ENCODE assay signal across 23 cellular contexts in the genomic region with DNA sequence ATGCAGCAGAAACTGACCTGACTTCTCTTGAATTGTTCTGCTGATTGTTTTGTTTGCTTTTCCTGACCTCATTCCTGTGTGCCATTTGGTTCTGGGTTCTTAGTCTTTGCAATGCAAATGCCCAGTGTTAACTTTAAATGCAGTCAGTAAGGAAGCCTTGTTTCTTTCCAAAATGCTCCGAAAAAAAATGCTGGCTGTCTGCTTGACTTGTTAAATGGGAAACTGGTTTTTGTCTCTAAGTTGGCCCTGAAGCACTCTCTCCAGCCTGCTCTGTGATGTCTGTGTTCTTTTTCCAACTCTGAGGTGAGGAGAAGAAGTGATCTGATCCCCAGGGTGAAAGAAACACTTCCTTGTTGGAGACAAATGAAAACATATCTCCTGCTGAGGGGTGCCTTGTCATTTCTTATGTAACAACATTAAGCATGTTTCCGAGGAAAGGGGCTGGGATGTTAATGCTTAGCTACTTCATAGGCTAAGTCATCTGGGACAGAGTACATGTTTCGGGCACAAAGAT.
DNase-seq lines count a peak whose midpoint lies in the region; ATAC-seq and TF ChIP-seq lines count a peak whose summit lies in the region.
"Had no signal": no experiment of that assay in that cellular context is flagged by ENCODE, and none has a peak within 500 bp of the region (broad histone marks: within the 10 kb centered on the region; RNA-seq: fewer than 3 reads in every experiment).

No MANE protein-coding gene starts in this region.

- TF ChIP-seq CTCF in mammary epithelial cell (conservative IDR thresholded peaks at IDR 0.05 in 1 of 2, IDR thresholded peaks at IDR 0.05 in 1 of 2; ENCODE audit: extremely low read depth in 1 of 2, insufficient read depth in 1 of 2, low read depth in 1 of 2, low read length in 2 of 2) = no peak
- TF ChIP-seq CTCF in MCF 10A (IDR thresholded peaks at IDR 0.05; ENCODE audit: unreplicated experiment) = no peak
- TF ChIP-seq CTCF in endodermal cell (conservative IDR thresholded peaks at IDR 0.05) = no peak
- no peak for TF ChIP-seq CTCF in A673 (conservative IDR thresholded peaks at IDR 0.05; ENCODE audit: low read depth, low read length)

- H3K36me3 ChIP-seq in mammary epithelial cell (ENCODE audit: insufficient read depth, low read length) (no peaks in the 10 kb centered on the region), endodermal cell (ENCODE audit: control insufficient read depth, insufficient read depth, low read length) (no peaks in the 10 kb centered on the region), mesendoderm (ENCODE audit: control insufficient read depth, insufficient read depth, low read length) (no peaks in the 10 kb centered on the region), A673 (ENCODE audit: insufficient read depth, low read length, poor library complexity, severe bottlenecking) (no peaks in the 10 kb centered on the region)
- H3K36me3 ChIP-seq: BLaER1 treated with 17β-estradiol and CSF1 and Interleukin-3, amounts not matched to agents 10 nM and 100 nM had no signal

- H3K9ac ChIP-seq in mammary epithelial cell (ENCODE audit: insufficient read depth, low read length) (no peak overlapping the region), endodermal cell (ENCODE audit: extremely low read depth, low read length, poor library complexity, severe bottlenecking) (no peak overlapping the region), mesendoderm (ENCODE audit: low read length) (no peak overlapping the region)
- H3K9ac ChIP-seq: BLaER1 treated with 17β-estradiol and CSF1 and Interleukin-3, amounts not matched to agents 10 nM and 100 nM had no signal

- peaks cover 2% of the 10 kb centered on the region for H3K27me3 ChIP-seq in mammary epithelial cell (ENCODE audit: insufficient read depth, low read length)
- no peaks in the 10 kb centered on the region for H3K27me3 ChIP-seq in endodermal cell (ENCODE audit: control insufficient read depth, insufficient read depth, low read length, poor library complexity, severe bottlenecking)
- H3K27me3 ChIP-seq in mesendoderm (ENCODE audit: insufficient read depth, low read length, poor library complexity) = no peaks in the 10 kb centered on the region
- no peaks in the 10 kb centered on the region for H3K27me3 ChIP-seq in A673 (replicated peaks; ENCODE audit: insufficient read depth, low read depth, low read length, poor library complexity)
- H3K27me3 ChIP-seq: BLaER1 treated with 17β-estradiol and CSF1 and Interleukin-3, amounts not matched to agents 10 nM and 100 nM; dorsolateral prefrontal cortex had no signal

- H3K36me3 Mint-ChIP-seq in MCF 10A (ENCODE audit: insufficient read depth, unreplicated experiment) (no peaks in the 10 kb centered on the region), endodermal cell (ENCODE audit: low read depth) (no peaks in the 10 kb centered on the region)
- H3K36me3 Mint-ChIP-seq: T-cell had no signal

- dilution Hi-C loops in mammary epithelial cell (cut with HindIII; ENCODE audit: low sequenced_read_pairs) = no loop called here

- peak overlapping the region; percentile 3 for H3K4ac ChIP-seq in mesendoderm (ENCODE audit: low read depth, low read length)

- H3K9me3 ChIP-seq in mammary epithelial cell (replicated peaks; ENCODE audit: insufficient read depth, low read length) (no peaks in the 10 kb centered on the region), endodermal cell (ENCODE audit: control insufficient read depth, low read length) (no peaks in the 10 kb centered on the region), A673 (ENCODE audit: low read depth, low read length, poor library complexity, severe bottlenecking) (no peaks in the 10 kb centered on the region)
- H3K9me3 ChIP-seq: BLaER1 treated with 17β-estradiol and CSF1 and Interleukin-3, amounts not matched to agents 10 nM and 100 nM; psoas muscle had no signal

- no peak overlapping the region for H2BK120ac ChIP-seq in mesendoderm (ENCODE audit: low read depth, low read length)

- H3K4me3 Mint-ChIP-seq in MCF 10A (ENCODE audit: unreplicated experiment) (no peak overlapping the region), endodermal cell (peak overlapping the region; percentile 10)
- H3K4me3 Mint-ChIP-seq: T-cell had no signal

- peak overlapping the region; percentile 47 for H3K18ac ChIP-seq in mesendoderm (ENCODE audit: low read length)

- peak overlapping the region; percentile 15 for H2AFZ ChIP-seq in mammary epithelial cell (ENCODE audit: low read depth, low read length)

- H3K79me2 ChIP-seq in mammary epithelial cell (ENCODE audit: insufficient read depth, low read length) = no peaks in the 10 kb centered on the region
- no peaks in the 10 kb centered on the region for H3K79me2 ChIP-seq in mesendoderm (ENCODE audit: control insufficient read depth, insufficient read depth, low read length)

- 22% methylated on average over 3 of the region's 3 CpGs for WGBS in mammary epithelial cell (ENCODE audit: low coverage, missing lambda C conversion rate)
- 10 to 35% methylated on average over 1 to 3 of the region's 3 CpGs for WGBS in endodermal cell (ENCODE audit: insufficient coverage in 1 of 2, insufficient read length in 1 of 2), 2 experiments
- WGBS in mesendoderm (ENCODE audit: extremely low coverage, insufficient coverage, low lambda C conversion rate) = no CpG with 5 or more reads among the region's 3 CpGs

- no peak overlapping the region for H3K23ac ChIP-seq in mesendoderm (ENCODE audit: low read length)

- H3K4me1 Mint-ChIP-seq in MCF 10A (ENCODE audit: insufficient read depth, unreplicated experiment) = no peaks in the 10 kb centered on the region
- peaks cover 30% of the 10 kb centered on the region for H3K4me1 Mint-ChIP-seq in endodermal cell
- H3K4me1 Mint-ChIP-seq: T-cell had no signal

- H2BK5ac ChIP-seq in mesendoderm (ENCODE audit: low read length) = peak overlapping the region; percentile 39

- H3K9me3 Mint-ChIP-seq in MCF 10A (ENCODE audit: unreplicated experiment) = no peaks in the 10 kb centered on the region
- no peaks in the 10 kb centered on the region for H3K9me3 Mint-ChIP-seq in endodermal cell

- H3K27ac ChIP-seq in mammary epithelial cell (ENCODE audit: insufficient read depth, low read depth, low read length) = no peak overlapping the region
- H3K27ac ChIP-seq in endodermal cell (ENCODE audit: low read depth, low read length) = no peak overlapping the region
- peak overlapping the region; percentile 84 for H3K27ac ChIP-seq in mesendoderm (ENCODE audit: low read depth, low read length)
- H3K27ac ChIP-seq in A673 (ENCODE audit: low read depth, low read length, poor library complexity, severe bottlenecking) = no peak overlapping the region
- H3K27ac ChIP-seq: dorsolateral prefrontal cortex, psoas muscle, skin epidermis had no signal

- H4K20me1 ChIP-seq in mammary epithelial cell (ENCODE audit: insufficient read depth, low read length) = no peaks in the 10 kb centered on the region
- H4K20me1 ChIP-seq: BLaER1 treated with 17β-estradiol and CSF1 and Interleukin-3, amounts not matched to agents 10 nM and 100 nM had no signal

- H3K27ac Mint-ChIP-seq in MCF 10A (ENCODE audit: low read depth, unreplicated experiment) (no peak overlapping the region), endodermal cell (peak overlapping the region; percentile 85)
- H3K27ac Mint-ChIP-seq: T-cell had no signal

- no peak overlapping the region for H2AK5ac ChIP-seq in mesendoderm (ENCODE audit: low read length)

- H4K5ac ChIP-seq in mesendoderm (ENCODE audit: low read length) = peak overlapping the region; percentile 21

- H3K4me1 ChIP-seq in mammary epithelial cell (ENCODE audit: insufficient read depth, low read length) (no peaks in the 10 kb centered on the region), endodermal cell (ENCODE audit: control insufficient read depth, insufficient read depth, low read length) (peaks cover 5% of the 10 kb centered on the region), mesendoderm (ENCODE audit: control insufficient read depth, low read depth, low read length) (peaks cover 5% of the 10 kb centered on the region), A673 (ENCODE audit: insufficient read depth, low read length, poor library complexity, severe bottlenecking) (peaks cover 52% of the 10 kb centered on the region)
- H3K4me1 ChIP-seq: psoas muscle had no signal

- CTCF ChIA-PET in mammary epithelial cell (lab: Charles Lee; ENCODE audit: low non-redundant PET) = no interaction called here
- CTCF ChIA-PET in MCF 10A (lab: Yijun Ruan, JAX) = interaction anchor here (0.6 to 2.6 kb wide), 5 partner anchors 12 to 264 kb away, joined by 3 to 14 read pairs (median 3); no protein-coding TSS in a partner anchor
- CTCF ChIA-PET in A673 (lab: Charles Lee) = no interaction called here

- no peak for ATAC-seq in HG02588 (IDR thresholded peaks at IDR 0.05; ENCODE audit: unreplicated experiment)
- ATAC-seq: psoas muscle, Right ventricle myocardium inferior, T-cell had no signal

- peak overlapping the region; percentile 19 for H3K56ac ChIP-seq in mesendoderm (ENCODE audit: low read length)

- POLR2A ChIA-PET in MCF 10A (lab: Yijun Ruan, JAX) = no interaction called here
- POLR2A ChIA-PET in A673 (lab: Charles Lee; ENCODE audit: low non-redundant PET) = no interaction called here

- H3K4me3 ChIP-seq in mammary epithelial cell (replicated peaks in 1 of 3; ENCODE audit: insufficient read depth in 1 of 3, low read depth in 2 of 3, low read length in 3 of 3) = no peak overlapping the region
- H3K4me3 ChIP-seq in endodermal cell (ENCODE audit: low read length) = no peak overlapping the region
- no peak overlapping the region for H3K4me3 ChIP-seq in mesendoderm (ENCODE audit: low read length)
- H3K4me3 ChIP-seq in A673 (ENCODE audit: low read depth, low read length, poor library complexity, severe bottlenecking) = no peak overlapping the region
- H3K4me3 ChIP-seq: BLaER1 treated with 17β-estradiol and CSF1 and Interleukin-3, amounts not matched to agents 10 nM and 100 nM; dorsolateral prefrontal cortex; psoas muscle; skin epidermis had no signal

- no peak for DNase-seq in mammary epithelial cell
- DNase-seq in MCF 10A (ENCODE audit: unreplicated experiment) = no peak
- DNase-seq in endodermal cell = peak; percentile 72
- DNase-seq in mesendoderm = peak; percentile 82
- no peak for DNase-seq in activated naive CD4-positive, alpha-beta T cell (lab: John Stamatoyannopoulos, UW)
- no peak for DNase-seq in A673 (ENCODE audit: low spot score)
- DNase-seq in stimulated activated naive CD4-positive, alpha-beta T cell treated with Interleukin-2 at 50 U/mL for 16 hours (lab: John Stamatoyannopoulos, UW) = no peak
- DNase-seq: activated CD4-positive, alpha-beta T cell treated with anti-CD3 and anti-CD28 coated beads, Interleukin-2, amount 50 U/mL, for 4 hours; activated gamma-delta T cell treated with Interleukin-2 at 50 U/mL for 16 hours; amygdala; caudate nucleus; dorsolateral prefrontal cortex; erythroblast; Karpas-422; NCI-H1092; NCI-H2081 treated with DMSO at 0.1 percent for 48 hours; psoas muscle; stimulated activated CD4-positive, alpha-beta T cell treated with anti-CD3 and anti-CD28 coated beads, Interleukin-4, amount 100 ng/mL, for 24 hours; T-cell had no signal

- in situ Hi-C loops in mammary epithelial cell (cut with MboI; ENCODE audit: low sequenced_read_pairs in 2 of 2) = loop anchor here (5.0 to 10.0 kb wide), 2 partner anchors 92 to 94 kb away; no protein-coding TSS in a partner anchor

- no peaks in the 10 kb centered on the region for H3K79me1 ChIP-seq in mesendoderm (ENCODE audit: low read length)

- BruUV-seq in mammary epithelial cell (replicated peaks; lab: Mats Ljungman, UMichigan) (no TSS peak), MCF 10A (replicated peaks; lab: Mats Ljungman, UMichigan) (no TSS peak), A673 (replicated peaks; lab: Mats Ljungman, UMichigan) (no TSS peak)

- H2BK15ac ChIP-seq in mesendoderm (replicated peaks; ENCODE audit: low read depth) = no peak overlapping the region

- H4K8ac ChIP-seq in mesendoderm (ENCODE audit: low read depth, low read length) = no peak overlapping the region

- no peaks in the 10 kb centered on the region for H3K27me3 Mint-ChIP-seq in MCF 10A (ENCODE audit: insufficient read depth, unreplicated experiment)
- no peaks in the 10 kb centered on the region for H3K27me3 Mint-ChIP-seq in endodermal cell (ENCODE audit: insufficient read depth)
- H3K27me3 Mint-ChIP-seq: T-cell had no signal

- H3K4me2 ChIP-seq in mammary epithelial cell (ENCODE audit: insufficient read depth, low read depth, low read length) (no peak overlapping the region), mesendoderm (ENCODE audit: low read length) (no peak overlapping the region)

- intact Hi-C loops in mammary epithelial cell (cut with micrococcal nuclease) = no loop called here
- intact Hi-C loops in MCF 10A (cut with micrococcal nuclease) = no loop called here
- intact Hi-C loops in A673 (cut with micrococcal nuclease; ENCODE audit: unreplicated experiment) = loop anchor here (5.0 to 10.0 kb wide), 3 partner anchors 234 to 952 kb away; no protein-coding TSS in a partner anchor

Comparison
In these comparisons a context has a peak if more than half of its experiments do, and no peak if none do; other contexts are left out.
1. DNase-seq: peak in endodermal cell (single experiment) and mesendoderm (single experiment); none in mammary epithelial cell (single experiment), MCF 10A (single experiment), activated naive CD4-positive, alpha-beta T cell (0 of 4), A673 (single experiment) and stimulated activated naive CD4-positive, alpha-beta T cell treated with Interleukin-2 at 50 U/mL for 16 hours (single experiment).